1 cellular context compared by ENCODE assay signal in the genomic region with DNA sequence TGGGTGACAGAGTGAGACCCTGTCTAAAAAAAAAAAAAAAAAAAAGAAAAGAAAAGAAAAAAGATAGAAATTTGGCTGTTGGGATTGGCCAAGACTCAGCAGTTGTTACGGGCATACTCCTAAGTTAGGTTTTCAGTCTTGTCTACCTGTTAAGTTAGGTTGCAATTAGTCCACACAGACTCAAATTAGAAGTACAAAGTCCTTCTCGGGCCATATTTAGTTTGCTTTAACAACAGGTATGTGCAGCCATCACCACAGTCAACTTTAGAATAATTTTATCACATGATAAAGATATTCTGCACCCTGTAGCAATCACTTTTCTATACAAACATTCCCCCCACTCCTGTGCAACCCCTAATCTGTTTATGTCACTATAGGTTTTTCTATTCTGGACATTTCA.
TF ChIP-seq lines count a peak whose summit lies in the region.

No MANE protein-coding gene starts in this region.

TF ChIP-seq in HepG2, 621 proteins besides CTCF, POLR2A, EP300 and RAD21 (continued from another document):
- TF ChIP-seq, protein P1, sequence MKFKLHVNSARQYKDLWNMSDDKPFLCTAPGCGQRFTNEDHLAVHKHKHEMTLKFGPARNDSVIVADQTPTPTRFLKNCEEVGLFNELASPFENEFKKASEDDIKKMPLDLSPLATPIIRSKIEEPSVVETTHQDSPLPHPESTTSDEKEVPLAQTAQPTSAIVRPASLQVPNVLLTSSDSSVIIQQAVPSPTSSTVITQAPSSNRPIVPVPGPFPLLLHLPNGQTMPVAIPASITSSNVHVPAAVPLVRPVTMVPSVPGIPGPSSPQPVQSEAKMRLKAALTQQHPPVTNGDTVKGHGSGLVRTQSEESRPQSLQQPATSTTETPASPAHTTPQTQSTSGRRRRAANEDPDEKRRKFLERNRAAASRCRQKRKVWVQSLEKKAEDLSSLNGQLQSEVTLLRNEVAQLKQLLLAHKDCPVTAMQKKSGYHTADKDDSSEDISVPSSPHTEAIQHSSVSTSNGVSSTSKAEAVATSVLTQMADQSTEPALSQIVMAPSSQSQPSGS (CRISPR knock-in tag; IDR thresholded peaks at IDR 0.05): no peak
- TF ChIP-seq ARNT (IDR thresholded peaks at IDR 0.05) (no peak), SMAD1 (CRISPR knock-in tag; IDR thresholded peaks at IDR 0.05; ENCODE audit: borderline replicate concordance, low read depth) (no peak), ZNF749 (CRISPR knock-in tag; IDR thresholded peaks at IDR 0.05; ENCODE audit: borderline replicate concordance) (no peak), PAF1 (CRISPR knock-in tag; IDR thresholded peaks at IDR 0.05) (no peak), ZNF12 (CRISPR knock-in tag; IDR thresholded peaks at IDR 0.05) (no peak), ARNT2 (CRISPR knock-in tag; IDR thresholded peaks at IDR 0.05; ENCODE audit: low read depth) (no peak), BCL6 (CRISPR knock-in tag; IDR thresholded peaks at IDR 0.05) (no peak)
- TF ChIP-seq, protein P2, sequence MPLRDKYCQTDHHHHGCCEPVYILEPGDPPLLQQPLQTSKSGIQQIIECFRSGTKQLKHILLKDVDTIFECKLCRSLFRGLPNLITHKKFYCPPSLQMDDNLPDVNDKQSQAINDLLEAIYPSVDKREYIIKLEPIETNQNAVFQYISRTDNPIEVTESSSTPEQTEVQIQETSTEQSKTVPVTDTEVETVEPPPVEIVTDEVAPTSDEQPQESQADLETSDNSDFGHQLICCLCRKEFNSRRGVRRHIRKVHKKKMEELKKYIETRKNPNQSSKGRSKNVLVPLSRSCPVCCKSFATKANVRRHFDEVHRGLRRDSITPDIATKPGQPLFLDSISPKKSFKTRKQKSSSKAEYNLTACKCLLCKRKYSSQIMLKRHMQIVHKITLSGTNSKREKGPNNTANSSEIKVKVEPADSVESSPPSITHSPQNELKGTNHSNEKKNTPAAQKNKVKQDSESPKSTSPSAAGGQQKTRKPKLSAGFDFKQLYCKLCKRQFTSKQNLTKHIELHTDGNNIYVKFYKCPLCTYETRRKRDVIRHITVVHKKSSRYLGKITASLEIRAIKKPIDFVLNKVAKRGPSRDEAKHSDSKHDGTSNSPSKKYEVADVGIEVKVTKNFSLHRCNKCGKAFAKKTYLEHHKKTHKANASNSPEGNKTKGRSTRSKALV (CRISPR knock-in tag; IDR thresholded peaks at IDR 0.05): no peak
- TF ChIP-seq, protein P3, sequence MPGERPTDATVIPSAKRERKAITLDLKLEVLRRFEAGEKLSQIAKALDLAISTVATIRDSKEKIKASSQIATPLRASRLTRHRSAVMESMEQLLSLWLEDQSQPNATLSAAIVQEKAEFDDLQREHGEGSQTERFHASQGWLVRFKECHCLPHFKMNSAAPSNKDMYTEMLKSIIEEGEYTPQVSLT (CRISPR knock-in tag; IDR thresholded peaks at IDR 0.05; ENCODE audit: borderline replicate concordance, low read depth): no peak
